ENCODE assay signal across 8 cellular contexts in the genomic region with DNA sequence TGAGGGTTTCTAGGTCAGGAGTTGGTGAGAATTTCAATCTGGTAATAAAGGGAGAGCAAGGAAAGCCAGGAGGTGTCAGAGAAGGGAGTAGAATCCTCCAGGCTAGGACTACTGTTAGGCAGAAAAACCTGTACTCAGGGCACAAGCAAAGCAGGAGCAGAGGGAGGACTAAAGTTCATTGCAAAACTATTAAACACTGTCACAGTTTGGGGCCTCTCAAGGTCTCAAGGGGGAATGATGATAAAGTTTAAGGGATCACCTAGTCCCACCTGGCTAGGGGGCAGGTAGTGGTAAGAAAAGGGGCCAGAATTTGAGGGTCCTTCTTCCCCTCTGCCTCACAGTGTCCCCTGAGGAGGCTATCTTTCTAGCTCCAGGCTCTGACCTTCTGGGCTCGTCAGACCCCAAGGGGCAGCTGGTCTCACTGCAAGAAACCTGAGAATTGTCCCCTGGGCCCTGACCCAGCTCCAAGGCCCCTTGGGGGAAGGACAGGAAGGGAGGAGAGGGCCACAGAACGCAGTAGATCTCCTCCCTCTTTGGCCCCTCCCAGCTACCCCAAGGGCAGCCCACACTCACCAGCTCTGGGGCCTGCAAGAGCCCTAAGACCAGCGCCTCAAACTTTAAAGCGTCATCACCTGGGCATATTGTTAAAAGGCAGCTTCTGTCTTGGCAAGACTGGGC. TPM values are rescaled to one million over a fixed set of nuclear protein-coding genes. Genes with fewer than 3 reads are reported as not detected.
DNase-seq lines count a peak whose midpoint lies in the region; ATAC-seq, FAIRE-seq and TF ChIP-seq lines count a peak whose summit lies in the region.

No MANE protein-coding gene starts in this region.

- no peaks in the 10 kb centered on the region for H3K27me3 Mint-ChIP-seq in stimulated activated naive CD8-positive, alpha-beta T cell treated with anti-CD3 and anti-CD28 coated beads, Interleukin-15, amount 100 ng/mL, for 72 hours

- peak overlapping the region; percentile 82 to 95 for H3K4me3 Mint-ChIP-seq in stimulated activated naive CD8-positive, alpha-beta T cell treated with anti-CD3 and anti-CD28 coated beads, Interleukin-15, amount 100 ng/mL, for 72 hours

- H3K4me1 ChIP-seq in keratinocyte (ENCODE audit: control insufficient read depth, extremely low read depth, insufficient read depth, low read length) = peaks cover 4% of the 10 kb centered on the region

- H3K27me3 ChIP-seq in keratinocyte (ENCODE audit: control insufficient read depth, extremely low read depth, insufficient read depth, low read length) = no peaks in the 10 kb centered on the region

- peak overlapping the region; percentile 54 for H3K4me3 ChIP-seq in HFF-Myc (replicated peaks; ENCODE audit: low read depth, low read length)
- H3K4me3 ChIP-seq in keratinocyte (ENCODE audit: control insufficient read depth in 2 of 3, extremely low read depth in 1 of 3, insufficient read depth in 2 of 3, low read depth in 1 of 3, low read length in 3 of 3) = peak overlapping the region; percentile 69 to 85 (median 69)

- H3K36me3 ChIP-seq in keratinocyte (ENCODE audit: control insufficient read depth in 2 of 2, extremely low read depth in 1 of 2, insufficient read depth in 2 of 2, low read length in 2 of 2) = no peaks in the 10 kb centered on the region

- H2AFZ ChIP-seq in keratinocyte (ENCODE audit: control insufficient read depth, low read length) = peak overlapping the region; percentile 86

- H3K27ac ChIP-seq in adipose tissue (ENCODE audit: low read depth, low read length) (peak overlapping the region; percentile 20), keratinocyte (ENCODE audit: control insufficient read depth, insufficient read depth, low read length) (no peak overlapping the region)

- TF ChIP-seq CTCF in HFF-Myc (IDR thresholded peaks at IDR 0.05; ENCODE audit: low read depth, low read length, missing control alignments) (no peak), keratinocyte (optimal IDR thresholded peaks at IDR 0.05 in 1 of 3, IDR thresholded peaks at IDR 0.05 in 1 of 3, conservative IDR thresholded peaks at IDR 0.05 in 1 of 3; ENCODE audit: extremely low read depth in 1 of 3, insufficient read depth in 2 of 3, low read length in 3 of 3) (no peak)

- dilution Hi-C loops in keratinocyte (cut with MboI; ENCODE audit: extremely low pct_ligation_motif_present, low sequenced_read_pairs) = no loop called here

- H3K9me3 Mint-ChIP-seq in stimulated activated naive CD8-positive, alpha-beta T cell treated with anti-CD3 and anti-CD28 coated beads, Interleukin-15, amount 100 ng/mL, for 72 hours = no peaks in the 10 kb centered on the region

- H3K4me2 ChIP-seq in keratinocyte (ENCODE audit: control insufficient read depth, extremely low read depth, insufficient read depth, low read depth, low read length) = peak overlapping the region; percentile 87

- peak; percentile 39 for TF ChIP-seq POLR2A in GM15510 (IDR thresholded peaks at IDR 0.05; ENCODE audit: borderline replicate concordance, extremely low read depth, insufficient read length)

- no peak for DNase-seq in HFF-Myc (ENCODE audit: extremely low read depth, low read depth)
- DNase-seq in NOMO-1 treated with DMSO at 0.1 percent for 48 hours (lab: John Stamatoyannopoulos, UW; ENCODE audit: unreplicated experiment) = peak; percentile 36
- no peak for DNase-seq in keratinocyte (ENCODE audit: low read depth, low spot score)
- peak in 1 of 2 donors; percentile 65 for DNase-seq in stimulated activated naive CD8-positive, alpha-beta T cell treated with anti-CD3 and anti-CD28 coated beads, Interleukin-15, amount 100 ng/mL, for 72 hours
- no peak for DNase-seq in NCI-H128 (lab: John Stamatoyannopoulos, UW; ENCODE audit: unreplicated experiment)

- H3K9me3 ChIP-seq in keratinocyte (ENCODE audit: control insufficient read depth, low read depth, low read length) = no peaks in the 10 kb centered on the region

- no peaks in the 10 kb centered on the region for H3K9me1 ChIP-seq in keratinocyte (ENCODE audit: control insufficient read depth, extremely low read depth, insufficient read depth, low read length)

- ATAC-seq in stimulated activated naive CD8-positive, alpha-beta T cell treated with anti-CD3 and anti-CD28 coated beads, Interleukin-15, amount 100 ng/mL, for 72 hours = peak; percentile 82
- ATAC-seq in HG02970 (IDR thresholded peaks at IDR 0.05; ENCODE audit: low FRiP score, unreplicated experiment) = no peak

- peak overlapping the region; percentile 54 to 92 for H3K27ac Mint-ChIP-seq in stimulated activated naive CD8-positive, alpha-beta T cell treated with anti-CD3 and anti-CD28 coated beads, Interleukin-15, amount 100 ng/mL, for 72 hours

- WGBS in adipose tissue, 3 donors = 12 to 26% (median 18%) methylated on average over 4 of the region's 4 CpGs

- FAIRE-seq in keratinocyte (lab: Jason Lieb, UNC) = no peak

- H4K20me1 ChIP-seq in keratinocyte (ENCODE audit: control insufficient read depth, extremely low read depth, insufficient read depth, low read length) = no peaks in the 10 kb centered on the region

- H3K79me2 ChIP-seq in keratinocyte (ENCODE audit: control insufficient read depth, insufficient read depth, low read length) = no peaks in the 10 kb centered on the region

- H3K9ac ChIP-seq in keratinocyte (ENCODE audit: control insufficient read depth, extremely low read depth, insufficient read depth, low read length) = peak overlapping the region; percentile 55

- peaks cover 65% of the 10 kb centered on the region for H3K4me1 Mint-ChIP-seq in stimulated activated naive CD8-positive, alpha-beta T cell treated with anti-CD3 and anti-CD28 coated beads, Interleukin-15, amount 100 ng/mL, for 72 hours

RNA-seq across cellular contexts. Expression of a gene that starts 1.0 kb away (rescaled TPM):
- polyA plus RNA-seq in adipose tissue (100 to 1,000 TPM in 2 of 3 donors, 10 to 100 TPM in 1; 38.3 to 168 (median 145) TPM), keratinocyte (3.5 to 4.5 TPM (median 4.1 TPM) in 3 replicates)
- polyA plus RNA-seq in keratinocyte (2011; ENCODE audit: low read depth) = 4.8 TPM
- polyA plus RNA-seq in keratinocyte (2011; cell fraction: cytosol; rRNA removed) = 4.1 and 5.2 TPM in 2 replicates
- polyA plus RNA-seq in keratinocyte (2011; cell fraction: nucleus; rRNA removed) = 1.5 and 1.8 TPM in 2 replicates
- 2.0 and 3.8 TPM in 2 replicates for polyA plus RNA-seq in keratinocyte (2012; ENCODE audit: low replicate concordance)
- 3.6 to 3.8 TPM (median 3.7 TPM) in 3 replicates for polyA minus RNA-seq in keratinocyte
- polyA minus RNA-seq in keratinocyte (2011; cell fraction: cytosol; rRNA and poly(A)+ RNA removed) = 6.9 TPM
- polyA minus RNA-seq in keratinocyte (2011; cell fraction: nucleus; rRNA and poly(A)+ RNA removed) = 1.1 and 1.5 TPM in 2 replicates

RNA-seq across cellular contexts. Expression of a gene that starts 30.1 kb away (rescaled TPM):
- polyA plus RNA-seq in adipose tissue (10 to 100 TPM in 2 of 3 donors, 1 to 10 TPM in 1; 7.8 to 14.1 (median 10.1) TPM), keratinocyte (98.5 to 167 TPM (median 117 TPM) in 3 replicates)
- 64.8 TPM for polyA plus RNA-seq in keratinocyte (2011; ENCODE audit: low read depth)
- 149 and 152 TPM in 2 replicates for polyA plus RNA-seq in keratinocyte (2011; cell fraction: cytosol; rRNA removed)
- 196 and 231 TPM in 2 replicates for polyA plus RNA-seq in keratinocyte (2011; cell fraction: nucleus; rRNA removed)
- polyA plus RNA-seq in keratinocyte (2012; ENCODE audit: low replicate concordance) = 125 and 194 TPM in 2 replicates
- polyA minus RNA-seq in keratinocyte = 133 to 264 TPM (median 155 TPM) in 3 replicates
- polyA minus RNA-seq in keratinocyte (2011; cell fraction: cytosol; rRNA and poly(A)+ RNA removed) = 148 TPM
- polyA minus RNA-seq in keratinocyte (2011; cell fraction: nucleus; rRNA and poly(A)+ RNA removed) = 103 and 169 TPM in 2 replicates

Comparison
In these comparisons a context has a peak if more than half of its experiments do, and no peak if none do; other contexts are left out.
1. RNA of a gene that starts 1.0 kb away (polyA plus RNA-seq): 38.3 to 168 TPM in adipose tissue; 1.5 to 5.2 TPM in keratinocyte; every median in the first group is over 4 times any median in the second.
2. RNA of a gene that starts 30.1 kb away (polyA plus RNA-seq): 64.8 to 231 TPM in keratinocyte; 7.8 to 14.1 TPM in adipose tissue; every median in the first group is over 4 times any median in the second.